ENCODE assay signal across 14 cellular contexts in the genomic region with DNA sequence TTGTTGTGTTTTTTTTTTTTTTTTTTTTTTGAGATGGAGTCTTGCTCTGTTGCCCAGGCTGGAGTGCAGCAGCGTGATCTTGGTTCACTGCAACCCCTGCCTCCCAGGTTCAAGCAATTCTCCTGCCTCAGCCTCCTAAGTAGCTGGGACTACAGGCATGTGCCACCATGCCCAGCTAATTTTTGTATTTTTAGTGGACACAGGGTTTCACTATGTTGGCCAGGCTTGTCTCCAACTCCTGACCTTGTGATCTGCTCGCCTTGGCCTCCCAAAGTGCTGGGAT. TPM values are rescaled to one million over a fixed set of nuclear protein-coding genes. Genes with fewer than 3 reads are reported as not detected.
"Had no signal": no experiment of that assay in that cellular context is flagged by ENCODE, and none has a peak within 500 bp of the region (broad histone marks: within the 10 kb centered on the region; RNA-seq: fewer than 3 reads in every experiment).

No MANE protein-coding gene starts in this region.

RNA-seq across cellular contexts. Expression of gene RPGRIP1, which starts 22.9 kb away (rescaled TPM):
- total RNA-seq: activated naive CD4-positive, alpha-beta T cell treated with anti-CD3 and anti-CD28 coated beads for 36 hours; activated naive CD4-positive, alpha-beta T cell treated with anti-CD3 and anti-CD28 coated beads, Interleukin-2, amount 50 U/mL, for 72 hours; activated naive CD8-positive, alpha-beta T cell treated with anti-CD3 and anti-CD28 coated beads, Interleukin-2, amount 10 ng/mL, durations not matched to agents 7 days and 5 days; activated T-cell treated with anti-CD3 and anti-CD28 coated beads, Interleukin-2, amount 50 U/mL, for 72 hours; activated T-helper 1 cell treated with anti-CD3 and anti-CD28 coated beads, Interleukin-12 subunit alpha, Interleukin-12 subunit beta, Interleukin-2, Interleukin-4 antibody, amounts not matched to agents 30 ng/mL and 10 ng/mL and 1 ng/mL, durations not matched to agents 14 hours and 24 hours and 36 hours; activated T-helper 17 cell treated with anti-CD3 and anti-CD28 coated beads, Interleukin-2, amount 50 U/mL, for 72 hours; activated T-helper 2 cell treated with anti-CD3 and anti-CD28 coated beads, Interferon-gamma antibody, Interleukin-2, Interleukin-4, amounts not matched to agents 10 μg/mL and 5 μg/mL and 100 μg/mL, durations not matched to agents 14 hours and 24 hours and 36 hours; ascending aorta; astrocyte; body of pancreas; bronchial epithelial cell; cardiac muscle cell; cardiac septum; chondrocyte had no signal
